8 cellular contexts compared by ENCODE assay signal in the genomic region with DNA sequence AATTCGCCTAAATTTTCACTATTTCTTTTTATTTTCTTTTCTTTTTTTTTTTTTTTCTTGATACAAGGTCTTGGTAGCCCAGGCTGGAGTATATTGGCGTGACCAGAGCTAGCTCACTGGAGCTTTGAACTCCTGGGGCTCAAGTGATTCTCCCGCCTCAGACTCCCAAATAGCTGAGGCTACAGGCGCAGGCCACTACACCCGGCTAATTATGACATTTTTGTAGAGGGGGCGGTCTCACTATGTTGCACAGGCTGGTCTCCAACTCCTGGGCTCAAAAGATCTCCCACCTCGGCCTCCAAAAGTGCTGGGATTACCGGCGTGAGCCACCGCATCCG. TPM values are rescaled to one million over a fixed set of nuclear protein-coding genes. Genes with fewer than 3 reads are reported as not detected.
DNase-seq lines count a peak whose midpoint lies in the region; ATAC-seq and TF ChIP-seq lines count a peak whose summit lies in the region.

No MANE protein-coding gene starts in this region.

- TF ChIP-seq CTCF in GM12865 (IDR thresholded peaks at IDR 0.05; ENCODE audit: insufficient read depth, low read depth, low read length, missing control alignments) (no peak), RWPE2 (IDR thresholded peaks at IDR 0.05; ENCODE audit: poor library complexity, severe bottlenecking) (no peak), esophagus squamous epithelium (IDR thresholded peaks at IDR 0.05) (no peak), psoas muscle (IDR thresholded peaks at IDR 0.05) (no peak)

- H3K4me3 ChIP-seq in GM12865 (ENCODE audit: low read depth, low read length) (peak overlapping the region; percentile 97), RWPE2 (ENCODE audit: severe bottlenecking) (peak overlapping the region; percentile 60), esophagus squamous epithelium (peak overlapping the region; percentile 58 to 93 (median 79)), psoas muscle (peak overlapping the region; percentile 83)

- no peaks in the 10 kb centered on the region for H3K9me3 ChIP-seq in RWPE2 (ENCODE audit: severe bottlenecking)
- no peaks in the 10 kb centered on the region for H3K9me3 ChIP-seq in esophagus squamous epithelium
- no peaks in the 10 kb centered on the region for H3K9me3 ChIP-seq in psoas muscle

- ATAC-seq in RWPE2 (ENCODE audit: low read depth): no peak
- ATAC-seq in psoas muscle: peak in 2 of 4 donors; percentile 5 to 29
- no peak for ATAC-seq in GM21528 (IDR thresholded peaks at IDR 0.05; ENCODE audit: low FRiP score, unreplicated experiment)
- no peak for ATAC-seq in HG02571 (IDR thresholded peaks at IDR 0.05; ENCODE audit: unreplicated experiment)

- peak overlapping the region; percentile 58 for H3K27ac ChIP-seq in RWPE2 (ENCODE audit: poor library complexity, severe bottlenecking)
- peak overlapping the region in 3 of 4 donors; percentile 88 to 94 (median 94) for H3K27ac ChIP-seq in esophagus squamous epithelium
- peak overlapping the region; percentile 84 for H3K27ac ChIP-seq in psoas muscle

- H3K27me3 ChIP-seq in RWPE2 (ENCODE audit: insufficient read depth, poor library complexity, severe bottlenecking): no peaks in the 10 kb centered on the region
- no peaks in the 10 kb centered on the region for H3K27me3 ChIP-seq in esophagus squamous epithelium
- no peaks in the 10 kb centered on the region for H3K27me3 ChIP-seq in psoas muscle (ENCODE audit: insufficient read depth in 3 of 3, low read length in 2 of 3)

- no peak for TF ChIP-seq POLR2A in esophagus squamous epithelium (IDR thresholded peaks at IDR 0.05)

- H3K36me3 ChIP-seq in RWPE2 (ENCODE audit: low read depth): no peaks in the 10 kb centered on the region
- H3K36me3 ChIP-seq in esophagus squamous epithelium: no peaks in the 10 kb centered on the region
- H3K36me3 ChIP-seq in psoas muscle (ENCODE audit: insufficient read depth in 1 of 2, low read depth in 1 of 2): no peaks in the 10 kb centered on the region

- no peak for DNase-seq in GM12865 (ENCODE audit: low read depth)
- DNase-seq in RWPE2 (ENCODE audit: low spot score): no peak
- no peak for DNase-seq in esophagus squamous epithelium (lab: John Stamatoyannopoulos, UW)
- no peak for DNase-seq in psoas muscle
- DNase-seq in KG1 (lab: John Stamatoyannopoulos, UW): no peak
- DNase-seq in NCI-H128 (lab: John Stamatoyannopoulos, UW; ENCODE audit: unreplicated experiment): no peak

- intact Hi-C loops in esophagus squamous epithelium (cut with DNase I) (no loop called here), psoas muscle (cut with DNase I) (no loop called here)

- H3K4me1 ChIP-seq in RWPE2 (ENCODE audit: insufficient read depth, poor library complexity, severe bottlenecking) (no peaks in the 10 kb centered on the region), esophagus squamous epithelium (peaks cover 6 to 20% (median 7%) of the 10 kb centered on the region in 3 donors), psoas muscle (peaks cover 4% of the 10 kb centered on the region)

- 65 to 68% methylated on average over 11 of the region's 11 CpGs for WGBS in esophagus squamous epithelium, 2 donors
- 58 to 67% (median 59%) methylated on average over 11 of the region's 11 CpGs for WGBS in psoas muscle, 3 donors

RNA-seq across cellular contexts. Expression of a gene that starts 37.3 kb away (rescaled TPM):
- total RNA-seq in esophagus squamous epithelium: 100 to 1,000 TPM in 1 of 4 donors, 10 to 100 TPM in 3; 51.5 to 110 (median 62.9) TPM
- total RNA-seq in psoas muscle: 100 to 1,000 TPM in 1 of 4 donors, 10 to 100 TPM in 3; 65.0 to 114 (median 83.1) TPM
- 100 to 1,000 TPM in 1 of 3 donors, 10 to 100 TPM in 2; 70.3 to 155 (median 87.5) TPM for polyA plus RNA-seq in psoas muscle
